In the genomic region with DNA sequence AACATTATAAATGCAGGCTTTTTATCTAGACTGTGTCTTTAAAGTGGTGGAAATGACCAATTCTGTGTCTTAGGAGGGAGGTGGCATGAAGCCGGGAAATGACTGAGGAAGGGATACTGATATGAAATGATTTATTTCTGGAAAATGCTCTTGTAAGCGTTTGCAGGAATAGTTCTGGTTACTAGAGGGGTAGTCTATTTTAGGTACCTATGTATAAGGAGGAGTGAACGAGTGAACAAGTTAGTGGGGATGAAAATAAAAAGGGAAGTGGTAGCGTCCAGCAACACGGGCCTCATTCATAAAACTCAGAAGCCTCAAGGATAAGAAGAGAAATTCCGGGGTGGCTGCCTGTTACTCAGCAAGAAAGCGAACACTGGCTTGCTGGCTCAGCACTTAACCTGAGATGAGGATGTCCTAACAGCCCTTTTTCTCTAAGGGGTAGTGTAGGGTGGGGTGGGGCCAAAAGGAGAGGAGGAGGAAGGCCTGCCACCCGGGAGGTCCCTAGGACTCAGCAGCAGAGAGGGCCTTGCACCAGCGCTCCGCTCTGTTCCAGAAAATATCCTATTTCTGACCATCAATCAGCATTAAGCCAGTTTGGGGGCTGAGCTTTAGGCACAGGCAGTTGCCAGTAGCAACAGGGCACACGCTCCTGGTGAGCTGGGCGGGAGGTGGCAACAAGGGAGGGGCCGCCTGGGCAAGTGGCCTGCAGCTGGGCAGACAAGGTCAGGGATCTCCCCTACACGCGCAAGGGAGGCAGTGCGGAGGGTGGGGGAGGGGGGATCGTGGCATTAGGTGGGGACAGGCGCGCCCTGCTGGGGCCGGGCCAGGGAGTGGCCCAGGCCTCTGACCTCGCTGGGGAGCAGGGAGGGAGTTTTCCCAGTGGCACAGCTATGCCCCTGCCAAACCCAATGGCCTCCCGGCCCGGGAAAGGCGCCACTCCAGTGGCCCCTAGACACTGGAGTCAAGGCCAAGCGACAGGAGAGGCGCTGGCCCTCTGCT, we compare ENCODE assay signal across 10 cellular contexts.
DNase-seq lines count a peak whose midpoint lies in the region; ATAC-seq, FAIRE-seq and TF ChIP-seq lines count a peak whose summit lies in the region.
"Had no signal": no experiment of that assay in that cellular context is flagged by ENCODE, and none has a peak within 500 bp of the region (broad histone marks: within the 10 kb centered on the region; RNA-seq: fewer than 3 reads in every experiment).

No MANE protein-coding gene starts in this region.

- H3K27ac ChIP-seq in ACC112 (ENCODE audit: low read depth, low read length) = no peak overlapping the region
- H3K27ac ChIP-seq in H1 (ENCODE audit: low read depth, low read length) = no peak overlapping the region
- H3K27ac ChIP-seq in right lobe of liver = no peak overlapping the region

- TF ChIP-seq EP300 in H1 (IDR thresholded peaks at IDR 0.05; ENCODE audit: borderline replicate concordance in 1 of 2, low read depth in 2 of 2, low read length in 2 of 2) = no peak

- H3K27me3 ChIP-seq in ACC112 (ENCODE audit: insufficient read depth, low read length) (no peaks in the 10 kb centered on the region), H1 (replicated peaks in 1 of 4; ENCODE audit: control insufficient read depth in 3 of 4, extremely low read depth in 1 of 4, insufficient read depth in 3 of 4, low read length in 3 of 4) (peaks cover 0 to 6% (median 0%) of the 10 kb centered on the region in 4 experiments; a peak in 3 of 7 replicates), right lobe of liver (no peaks in the 10 kb centered on the region)

- no peak overlapping the region for H4K91ac ChIP-seq in H1 (replicated peaks; ENCODE audit: insufficient read length, low read length)

- peaks cover 13% of the 10 kb centered on the region; the same call in 1 of the 2 replicates for H3K23me2 ChIP-seq in H1 (ENCODE audit: low read depth, low read length)

- H3K56ac ChIP-seq in H1 (replicated peaks; ENCODE audit: insufficient read length, low read depth, low read length) = no peak overlapping the region

- no peak overlapping the region for H3K4ac ChIP-seq in H1 (replicated peaks; ENCODE audit: insufficient read length, low read depth, low read length)

- no peak overlapping the region for H3K9ac ChIP-seq in H1 (replicated peaks in 1 of 4; ENCODE audit: extremely low read depth in 1 of 4, low read depth in 3 of 4, low read length in 3 of 4)

- H2AK5ac ChIP-seq in H1 (ENCODE audit: low read depth, low read length) = no peak overlapping the region

- TF ChIP-seq CTCF in H1 (IDR thresholded peaks at IDR 0.05; ENCODE audit: control extremely low read depth in 1 of 3, insufficient read depth in 1 of 3, low read depth in 1 of 3, low read length in 3 of 3) (no peak), right lobe of liver (IDR thresholded peaks at IDR 0.05) (no peak)

- DNase-seq in NCI-H1105 treated with DMSO at 0.1 percent for 48 hours (lab: John Stamatoyannopoulos, UW) = peak; percentile 46
- peak in 1 of 2 experiments; percentile 68 for DNase-seq in H1 (ENCODE audit: low read depth in 1 of 2, low spot score in 2 of 2)
- DNase-seq in right lobe of liver = peak; percentile 42 to 69 (median 64)
- no peak for DNase-seq in COLO829 (ENCODE audit: low spot score)
- DNase-seq in NCI-H1048 (lab: John Stamatoyannopoulos, UW) = no peak
- DNase-seq in germinal center (ENCODE audit: low spot score) = no peak
- no peak for DNase-seq in stimulated activated naive CD8-positive, alpha-beta T cell treated with anti-CD3 and anti-CD28 coated beads, Interleukin-15, Interleukin-2, amounts not matched to agents 100 U/mL and 50 U/mL, for 24 hours
- DNase-seq: naive B cell, OCI-M1 had no signal

- no peak overlapping the region for H2BK20ac ChIP-seq in H1 (ENCODE audit: low read length)

- no peak for FAIRE-seq in H1 (lab: Jason Lieb, UNC)

- no peak overlapping the region for H3K14ac ChIP-seq in H1 (ENCODE audit: insufficient read length)

- TF ChIP-seq RAD21 in H1 (IDR thresholded peaks at IDR 0.05 in 1 of 2, conservative IDR thresholded peaks at IDR 0.05 in 1 of 2; ENCODE audit: low read depth in 2 of 2, low read length in 2 of 2) = no peak

- no peak overlapping the region for H2BK120ac ChIP-seq in H1 (replicated peaks; ENCODE audit: low read depth, low read length)

- H4K20me1 ChIP-seq in H1 (replicated peaks in 1 of 2; ENCODE audit: control insufficient read depth in 1 of 2, insufficient read depth in 2 of 2, low read length in 2 of 2) = no peaks in the 10 kb centered on the region

- H3K9me3 ChIP-seq in H1 (ENCODE audit: insufficient read depth in 2 of 2, low read depth in 1 of 2, low read length in 1 of 2) = no peaks in the 10 kb centered on the region
- no peaks in the 10 kb centered on the region for H3K9me3 ChIP-seq in right lobe of liver

- no peak overlapping the region; the same call in 1 of the 2 replicates for H3K18ac ChIP-seq in H1 (ENCODE audit: extremely low read depth, low read length)

- WGBS in H1 (ENCODE audit: extremely low coverage in 1 of 2, insufficient coverage in 1 of 2, insufficient read length in 1 of 2, insufficient replicate concordance in 2 of 2, low coverage in 1 of 2, low lambda C conversion rate in 2 of 2, missing lambda C conversion rate in 1 of 2), 2 experiments = 36% methylated on average over 17 of the region's 26 CpGs; no CpG with 5 or more reads in 1 of the 2 experiments
- 42% methylated on average over 14 of the region's 26 CpGs for WGBS in right lobe of liver (ENCODE audit: insufficient coverage, low coverage, low lambda C conversion rate, missing lambda C conversion rate)

- no peak overlapping the region for H2BK15ac ChIP-seq in H1 (ENCODE audit: low read length)

- ATAC-seq in right lobe of liver = peak; percentile 61 to 79 (median 70)
- no peak for ATAC-seq in stimulated activated naive CD8-positive, alpha-beta T cell treated with anti-CD3 and anti-CD28 coated beads, Interleukin-15, Interleukin-2, amounts not matched to agents 100 U/mL and 50 U/mL, for 24 hours

- no peak overlapping the region; the same call in 1 of the 2 replicates for H4K8ac ChIP-seq in H1 (ENCODE audit: extremely low read depth, insufficient read depth, low read length)

- TF ChIP-seq POLR2A in H1 (IDR thresholded peaks at IDR 0.05; ENCODE audit: control extremely low read depth in 1 of 2, low read depth in 2 of 2, low read length in 2 of 2) (no peak), right lobe of liver (IDR thresholded peaks at IDR 0.05) (no peak)

- H3K23ac ChIP-seq in H1 (ENCODE audit: insufficient read length) = no peak overlapping the region

- CTCF ChIA-PET in H1 (lab: Charles Lee; ENCODE audit: partially characterized antibody) = interaction anchor here (0.6 to 2.1 kb wide), 6 partner anchors 61 to 579 kb away, joined by 3 to 4 read pairs (median 3); no protein-coding TSS in a partner anchor

- peak overlapping the region; percentile 68 to 83 for H3K4me2 ChIP-seq in H1 (ENCODE audit: insufficient read depth in 1 of 2, low read depth in 2 of 2, low read length in 2 of 2)

- H3K4me3 ChIP-seq in ACC112 (ENCODE audit: low read depth, low read length) (peak overlapping the region; percentile 79), H1 (ENCODE audit: extremely low read depth in 1 of 4, insufficient read depth in 2 of 4, low read depth in 3 of 4, low read length in 4 of 4) (peak overlapping the region; percentile 51 to 63 (median 56)), right lobe of liver (peak overlapping the region in 2 of 3 donors; percentile 42 to 60)

- POLR2A ChIA-PET in H1 (lab: Charles Lee; ENCODE audit: partially characterized antibody) = no interaction called here

- no peak overlapping the region for H2BK12ac ChIP-seq in H1 (ENCODE audit: low read depth, low read length)

- H3K4me1 ChIP-seq in ACC112 (ENCODE audit: control insufficient read depth, insufficient read depth, low read length, unreplicated experiment) (peaks cover 4% of the 10 kb centered on the region), H1 (replicated peaks in 1 of 4; ENCODE audit: control insufficient read depth in 3 of 4, insufficient read depth in 4 of 4, low read length in 3 of 4) (no peaks in the 10 kb centered on the region), right lobe of liver (no peaks in the 10 kb centered on the region)

- H2BK5ac ChIP-seq in H1 (ENCODE audit: low read depth, low read length) = no peak overlapping the region

- H2AFZ ChIP-seq in ACC112 (ENCODE audit: low read length, unreplicated experiment) (no peak overlapping the region), H1 (ENCODE audit: low read length) (0 out of 2 replicates have a peak overlapping the region, but pooled peaks have one; percentile 36)

- intact Hi-C loops in right lobe of liver (cut with DNase I) = no loop called here

- H3K79me1 ChIP-seq in H1 (ENCODE audit: low read depth, low read length) = no peaks in the 10 kb centered on the region

- no peaks in the 10 kb centered on the region for H3K79me2 ChIP-seq in ACC112 (ENCODE audit: control insufficient read depth, insufficient read depth, low read length, unreplicated experiment)
- no peaks in the 10 kb centered on the region for H3K79me2 ChIP-seq in H1 (ENCODE audit: control insufficient read depth in 1 of 2, insufficient read depth in 2 of 2, low read length in 2 of 2)

- H4K5ac ChIP-seq in H1 (ENCODE audit: insufficient read length, low read depth, low read length) = no peak overlapping the region

- H3K36me3 ChIP-seq in ACC112 (ENCODE audit: insufficient read depth, low read length) (no peaks in the 10 kb centered on the region), H1 (ENCODE audit: control insufficient read depth in 2 of 4, insufficient read depth in 4 of 4, low read length in 3 of 4) (no peaks in the 10 kb centered on the region), right lobe of liver (no peaks in the 10 kb centered on the region)

TF ChIP-seq in H1, 55 proteins besides CTCF, POLR2A, EP300 and RAD21 (continues in another document):
- TF ChIP-seq SIN3A (conservative IDR thresholded peaks at IDR 0.05 in 1 of 2, IDR thresholded peaks at IDR 0.05 in 1 of 2; ENCODE audit: low read depth in 1 of 2, low read length in 2 of 2) (no peak), RNF2 (IDR thresholded peaks at IDR 0.05; ENCODE audit: borderline replicate concordance, low read depth, low read length, missing control alignments, poor library complexity, severe bottlenecking) (no peak), TBP (IDR thresholded peaks at IDR 0.05; ENCODE audit: low read depth, low read length) (no peak)
- TF ChIP-seq, protein P1, sequence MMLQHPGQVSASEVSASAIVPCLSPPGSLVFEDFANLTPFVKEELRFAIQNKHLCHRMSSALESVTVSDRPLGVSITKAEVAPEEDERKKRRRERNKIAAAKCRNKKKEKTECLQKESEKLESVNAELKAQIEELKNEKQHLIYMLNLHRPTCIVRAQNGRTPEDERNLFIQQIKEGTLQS (IDR thresholded peaks at IDR 0.05; ENCODE audit: insufficient read depth, low read depth, low read length) = no peak
- TF ChIP-seq, protein P2, sequence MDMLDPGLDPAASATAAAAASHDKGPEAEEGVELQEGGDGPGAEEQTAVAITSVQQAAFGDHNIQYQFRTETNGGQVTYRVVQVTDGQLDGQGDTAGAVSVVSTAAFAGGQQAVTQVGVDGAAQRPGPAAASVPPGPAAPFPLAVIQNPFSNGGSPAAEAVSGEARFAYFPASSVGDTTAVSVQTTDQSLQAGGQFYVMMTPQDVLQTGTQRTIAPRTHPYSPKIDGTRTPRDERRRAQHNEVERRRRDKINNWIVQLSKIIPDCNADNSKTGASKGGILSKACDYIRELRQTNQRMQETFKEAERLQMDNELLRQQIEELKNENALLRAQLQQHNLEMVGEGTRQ (IDR thresholded peaks at IDR 0.05; ENCODE audit: low read length) = no peak

Comparison
In these comparisons a context has a peak if more than half of its experiments do, and no peak if none do; other contexts are left out.
1. DNase-seq: peak in NCI-H1105 treated with DMSO at 0.1 percent for 48 hours (single experiment) and right lobe of liver (3 of 3); none in COLO829 (single experiment), NCI-H1048 (single experiment), germinal center (single experiment) and stimulated activated naive CD8-positive, alpha-beta T cell treated with anti-CD3 and anti-CD28 coated beads, Interleukin-15, Interleukin-2, amounts not matched to agents 100 U/mL and 50 U/mL, for 24 hours (single experiment).
2. Peak in every context shown above with its lines, with median percentiles within 50 percentile points of each other: H3K4me3 ChIP-seq.